ENCODE assay signal across 15 cellular contexts in the genomic region with DNA sequence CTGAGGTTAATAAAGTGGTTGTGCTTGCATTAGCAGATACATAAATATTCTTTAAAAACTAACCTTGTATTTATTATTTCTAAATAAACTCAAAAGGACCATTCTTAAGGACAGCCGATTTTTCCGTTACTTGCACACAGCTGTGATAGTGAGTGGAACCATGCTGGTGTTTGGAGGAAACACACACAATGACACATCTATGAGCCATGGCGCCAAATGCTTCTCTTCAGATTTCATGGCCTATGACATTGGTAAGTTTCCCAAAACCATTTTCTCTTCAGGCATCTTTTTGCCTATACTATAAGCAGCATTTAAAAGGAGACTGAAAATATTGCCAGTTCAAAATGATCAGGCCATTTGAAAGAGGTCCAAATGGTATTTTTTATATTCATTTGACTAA.
DNase-seq lines count a peak whose midpoint lies in the region; ATAC-seq and TF ChIP-seq lines count a peak whose summit lies in the region.
"Had no signal": no experiment of that assay in that cellular context is flagged by ENCODE, and none has a peak within 500 bp of the region (broad histone marks: within the 10 kb centered on the region; RNA-seq: fewer than 3 reads in every experiment).

No MANE protein-coding gene starts in this region.

- H3K36me3 Mint-ChIP-seq in T-helper 17 cell (ENCODE audit: low read depth): peaks cover 5% of the 10 kb centered on the region

- CTCF ChIA-PET in AG04450 (lab: Charles Lee): interaction anchor here (0.5 to 3.1 kb wide), 31 partner anchors 8 to 432 kb away, joined by 3 to 27 read pairs (median 4); no protein-coding TSS in a partner anchor

- POLR2A ChIA-PET in AG04450 (lab: Yijun Ruan, JAX): no interaction called here

- no peak overlapping the region for H3K4me3 ChIP-seq in AG04450 (ENCODE audit: low read depth, low read length)
- no peak overlapping the region for H3K4me3 ChIP-seq in astrocyte of the spinal cord (ENCODE audit: low read depth, low read length)
- no peak overlapping the region for H3K4me3 ChIP-seq in foreskin fibroblast (ENCODE audit: low read depth in 1 of 2, low read length in 2 of 2)
- H3K4me3 ChIP-seq: K562, Peyer's patch, SJCRH30 had no signal

- no peak overlapping the region for H3K4me3 Mint-ChIP-seq in T-helper 17 cell
- H3K4me3 Mint-ChIP-seq: B cell, CD14-positive monocyte had no signal

- in situ Hi-C loops in astrocyte of the spinal cord (cut with HindIII; ENCODE audit: low sequenced_read_pairs): no loop called here

- DNase-seq in AG04450 (ENCODE audit: low read depth, low spot score): peak; percentile 7
- DNase-seq in HCEC 1CT: peak; percentile 60
- DNase-seq in astrocyte of the spinal cord (ENCODE audit: low read depth, low spot score): peak; percentile 50
- DNase-seq in foreskin fibroblast: peak; percentile 42 to 67
- DNase-seq in iPS-NIHi7 (ENCODE audit: extremely low spot score): no peak
- no peak for DNase-seq in T-helper 17 cell
- DNase-seq in stimulated activated CD4-positive, alpha-beta T cell treated with anti-CD3 and anti-CD28 coated beads, Interleukin-4, amount 100 ng/mL, for 4 hours: no peak
- DNase-seq in OCI-M2 (lab: John Stamatoyannopoulos, UW; ENCODE audit: unreplicated experiment): no peak
- DNase-seq: NCI-H1092; NK-92 treated with Interleukin-12 subunit alpha and Interleukin-12 subunit beta, amount 100 ng/mL, for 24 hours had no signal

- no peak for ATAC-seq in T-helper 17 cell

- H3K27ac Mint-ChIP-seq in T-helper 17 cell: no peak overlapping the region
- H3K27ac Mint-ChIP-seq: B cell, CD14-positive monocyte had no signal

- no peaks in the 10 kb centered on the region for H3K27me3 ChIP-seq in AG04450 (ENCODE audit: control insufficient read depth, insufficient read depth, low read length)
- H3K27me3 ChIP-seq: Peyer's patch, SJCRH30 had no signal

- no peaks in the 10 kb centered on the region for H3K27me3 Mint-ChIP-seq in T-helper 17 cell
- H3K27me3 Mint-ChIP-seq: B cell had no signal

- H3K9me3 ChIP-seq in AG04450 (ENCODE audit: control insufficient read depth, insufficient read depth, low read length): no peaks in the 10 kb centered on the region
- no peaks in the 10 kb centered on the region for H3K9me3 ChIP-seq in T-helper 17 cell (ENCODE audit: control insufficient read depth, low read length, poor library complexity, severe bottlenecking)
- H3K9me3 ChIP-seq: Peyer's patch, SJCRH30 had no signal

- H3K4me1 Mint-ChIP-seq in T-helper 17 cell: peaks cover 5% of the 10 kb centered on the region

- H3K27ac ChIP-seq in AG04450 (ENCODE audit: low read depth, low read length): no peak overlapping the region
- H3K27ac ChIP-seq: Peyer's patch, SJCRH30 had no signal

- TF ChIP-seq CTCF in AG04450 (IDR thresholded peaks at IDR 0.05; ENCODE audit: low read depth, low read length) (no peak), astrocyte of the spinal cord (IDR thresholded peaks at IDR 0.05; ENCODE audit: low read depth, low read length) (no peak), foreskin fibroblast (IDR thresholded peaks at IDR 0.05; ENCODE audit: low read depth, low read length) (no peak)

Comparison
In these comparisons a context has a peak if more than half of its experiments do, and no peak if none do; other contexts are left out.
1. DNase-seq: peak in AG04450 (single experiment), HCEC 1CT (single experiment), astrocyte of the spinal cord (single experiment) and foreskin fibroblast (2 of 2); none in iPS-NIHi7 (single experiment), T-helper 17 cell (0 of 3), stimulated activated CD4-positive, alpha-beta T cell treated with anti-CD3 and anti-CD28 coated beads, Interleukin-4, amount 100 ng/mL, for 4 hours (0 of 2) and OCI-M2 (single experiment).